9 cellular contexts compared by ENCODE assay signal in genomic region chr1:156892190-156893047, GRCh38. TPM values are rescaled to one million over a fixed set of nuclear protein-coding genes. Genes with fewer than 3 reads are reported as not detected.
DNase-seq lines count a peak whose midpoint lies in the region; ATAC-seq and TF ChIP-seq lines count a peak whose summit lies in the region.
"Had no signal": no experiment of that assay in that cellular context is flagged by ENCODE, and none has a peak within 500 bp of the region (broad histone marks: within the 10 kb centered on the region; RNA-seq: fewer than 3 reads in every experiment).

No MANE protein-coding gene starts in this region.

- H3K4me3 ChIP-seq in retinal pigment epithelial cell (ENCODE audit: low read length): peak overlapping the region; percentile 38
- H3K4me3 ChIP-seq: SK-N-MC had no signal

- ATAC-seq in GM21825 (IDR thresholded peaks at IDR 0.05; ENCODE audit: unreplicated experiment) (peak; percentile 75), left ventricle myocardium superior (peak; percentile 85), HG02623 (IDR thresholded peaks at IDR 0.05; ENCODE audit: unreplicated experiment) (no peak)

- TF ChIP-seq CTCF in retinal pigment epithelial cell (conservative IDR thresholded peaks at IDR 0.05; ENCODE audit: low read depth, low read length): peak; percentile 85

- intact Hi-C loops in left ventricle myocardium superior (cut with micrococcal nuclease): no loop called here

- DNase-seq in C1 segment of cervical spinal cord (lab: John Stamatoyannopoulos, UW) (peak in 12 of 14 donors; percentile 11 to 73 (median 38)), NCI-H1436 (lab: John Stamatoyannopoulos, UW) (peak; percentile 59), T-helper 2 cell (peak; percentile 68 to 80 (median 77)), amniotic stem cell (lab: John Stamatoyannopoulos, UW) (peak; percentile 78), left ventricle myocardium superior (peak; percentile 96), retinal pigment epithelial cell (ENCODE audit: low read depth) (no peak)

RNA-seq across cellular contexts. Expression of gene PEAR1, which starts 1.1 kb away (rescaled TPM):
- 8.2 TPM for total RNA-seq in left ventricle myocardium superior

RNA-seq across cellular contexts. Expression of gene LRRC71, which starts 28.0 kb away (rescaled TPM):
- total RNA-seq in left ventricle myocardium superior: 0.17 TPM

RNA-seq across cellular contexts. Expression of gene NTRK1, which starts 31.8 kb away (rescaled TPM):
- total RNA-seq in left ventricle myocardium superior: 0.69 TPM

RNA-seq across cellular contexts. Expression of gene INSRR, which starts 33.5 kb away (rescaled TPM):
- 0.72 TPM for total RNA-seq in left ventricle myocardium superior
